ENCODE assay signal across 8 cellular contexts in genomic region chr1:154736840-154737239, GRCh38.
DNase-seq lines count a peak whose midpoint lies in the region; ATAC-seq and TF ChIP-seq lines count a peak whose summit lies in the region.

No MANE protein-coding gene starts in this region.

- no peak overlapping the region for H3K4me3 ChIP-seq in ovary
- no peak overlapping the region for H3K4me3 ChIP-seq in heart right ventricle

- TF ChIP-seq CTCF in ovary (IDR thresholded peaks at IDR 0.05) (no peak), heart right ventricle (IDR thresholded peaks at IDR 0.05) (no peak)

- H3K27me3 Mint-ChIP-seq in activated naive CD8-positive, alpha-beta T cell: no peaks in the 10 kb centered on the region

- intact Hi-C loops in posterior vena cava (cut with DNase I): no loop called here
- intact Hi-C loops in ovary (cut with DNase I): no loop called here
- intact Hi-C loops in heart right ventricle (cut with DNase I): no loop called here

- H3K4me3 Mint-ChIP-seq in activated naive CD8-positive, alpha-beta T cell: peak overlapping the region; percentile 65

- H3K9me3 Mint-ChIP-seq in activated naive CD8-positive, alpha-beta T cell (ENCODE audit: low read depth): no peaks in the 10 kb centered on the region

- H3K36me3 ChIP-seq in ovary (no peaks in the 10 kb centered on the region), heart right ventricle (peaks cover 0 to 3% (median 0%) of the 10 kb centered on the region in 9 donors)

- DNase-seq in GF-D8 (lab: John Stamatoyannopoulos, UW): peak; percentile 28
- DNase-seq in MV-4-11 (lab: John Stamatoyannopoulos, UW): peak; percentile 74
- DNase-seq in posterior vena cava (ENCODE audit: low spot score): peak; percentile 63
- DNase-seq in ovary: no peak
- DNase-seq in heart right ventricle: no peak

- WGBS in ovary, 3 donors: 31 to 36% (median 33%) methylated on average over 6 of the region's 6 CpGs
- 64 to 65% methylated on average over 6 of the region's 6 CpGs for WGBS in heart right ventricle, 2 donors

- ATAC-seq in HG03280 (IDR thresholded peaks at IDR 0.05; ENCODE audit: unreplicated experiment): no peak
- no peak for ATAC-seq in HG02571 (IDR thresholded peaks at IDR 0.05; ENCODE audit: unreplicated experiment)
- no peak for ATAC-seq in heart right ventricle

- H3K4me1 Mint-ChIP-seq in activated naive CD8-positive, alpha-beta T cell (ENCODE audit: low read depth): peaks cover 29% of the 10 kb centered on the region

- TF ChIP-seq POLR2A in ovary (IDR thresholded peaks at IDR 0.05): no peak

- no peaks in the 10 kb centered on the region for H3K36me3 Mint-ChIP-seq in activated naive CD8-positive, alpha-beta T cell

- H3K27ac ChIP-seq in ovary: no peak overlapping the region
- no peak overlapping the region for H3K27ac ChIP-seq in heart right ventricle

- no peaks in the 10 kb centered on the region for H3K27me3 ChIP-seq in ovary
- H3K27me3 ChIP-seq in heart right ventricle: no peaks in the 10 kb centered on the region

- peaks cover under 1% of the 10 kb centered on the region for H3K4me1 ChIP-seq in ovary (ENCODE audit: insufficient read depth)
- peaks cover under 1 to 28% (median 10%) of the 10 kb centered on the region in 9 donors for H3K4me1 ChIP-seq in heart right ventricle

- H3K27ac Mint-ChIP-seq in activated naive CD8-positive, alpha-beta T cell: peak overlapping the region; percentile 82

- H3K9me3 ChIP-seq in ovary (no peaks in the 10 kb centered on the region), heart right ventricle (peaks cover 0 to 13% (median 0%) of the 10 kb centered on the region in 11 donors)

- no peak for TF ChIP-seq EP300 in ovary (IDR thresholded peaks at IDR 0.05)

Comparison
In these comparisons a context has a peak if more than half of its experiments do, and no peak if none do; other contexts are left out.
1. DNase-seq: peak in GF-D8 (single experiment), MV-4-11 (single experiment) and posterior vena cava (single experiment); none in ovary (0 of 5) and heart right ventricle (0 of 2).